10 cellular contexts compared by ENCODE assay signal in the genomic region with DNA sequence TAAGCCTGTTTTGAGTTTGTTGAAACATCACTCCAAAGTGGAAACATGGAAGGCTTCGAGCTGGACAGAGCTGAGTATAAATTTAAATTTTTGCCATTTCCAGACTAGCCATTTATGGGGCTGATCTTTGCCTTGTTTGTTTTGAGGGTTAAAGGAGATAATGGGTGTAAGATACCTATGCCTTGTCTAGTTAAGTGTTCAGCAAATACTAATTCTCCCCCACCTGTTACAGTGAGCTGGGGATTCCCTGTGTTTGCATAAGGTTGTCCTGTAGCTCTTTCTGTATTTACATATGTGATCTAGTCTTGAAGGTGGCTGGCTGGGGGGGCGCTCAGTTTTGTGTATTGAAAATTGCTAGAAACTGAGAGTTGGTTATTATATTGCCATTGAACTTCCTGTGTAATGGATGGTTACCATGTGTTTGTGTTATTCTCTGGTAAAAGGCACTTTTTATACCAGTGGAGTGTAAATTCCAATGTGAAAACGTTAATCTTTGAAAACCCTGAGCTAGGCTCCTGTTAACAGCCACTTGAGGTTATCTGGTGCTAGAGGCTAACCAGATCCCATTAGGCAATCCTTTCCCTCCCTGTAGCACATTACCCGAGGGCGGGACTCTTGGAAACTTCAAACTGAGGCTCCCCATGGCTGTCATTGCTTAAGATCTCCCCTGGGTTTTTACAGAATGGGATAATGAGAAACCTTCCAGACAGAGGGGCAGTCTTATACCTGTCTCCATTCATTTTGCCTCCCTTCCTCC. TPM values are rescaled to one million over a fixed set of nuclear protein-coding genes. Genes with fewer than 3 reads are reported as not detected.
DNase-seq lines count a peak whose midpoint lies in the region; ATAC-seq and TF ChIP-seq lines count a peak whose summit lies in the region.
"Had no signal": no experiment of that assay in that cellular context is flagged by ENCODE, and none has a peak within 500 bp of the region (broad histone marks: within the 10 kb centered on the region; RNA-seq: fewer than 3 reads in every experiment).

No MANE protein-coding gene starts in this region.

- H3K9me3 ChIP-seq in right atrium auricular region (no peaks in the 10 kb centered on the region), psoas muscle (no peaks in the 10 kb centered on the region)
- H3K9me3 ChIP-seq: pancreas had no signal

- H3K4me1 ChIP-seq in right atrium auricular region (peaks cover 0 to 67% of the 10 kb centered on the region in 2 donors), psoas muscle (peaks cover 3% of the 10 kb centered on the region)

- TF ChIP-seq POLR2A in erythroblast (IDR thresholded peaks at IDR 0.05; ENCODE audit: low read length) = no peak

- no peaks in the 10 kb centered on the region for H3K36me3 ChIP-seq in right atrium auricular region
- no peaks in the 10 kb centered on the region for H3K36me3 ChIP-seq in psoas muscle (ENCODE audit: insufficient read depth in 1 of 2, low read depth in 1 of 2)
- H3K36me3 ChIP-seq: pancreas had no signal

- intact Hi-C loops in Right ventricle myocardium inferior (cut with DNase I) = no loop called here
- intact Hi-C loops in psoas muscle (cut with DNase I) = no loop called here

- ATAC-seq in Right ventricle myocardium inferior (peak; percentile 86), psoas muscle (no peak)

- H3K27me3 ChIP-seq in right atrium auricular region = no peaks in the 10 kb centered on the region
- peaks cover 0 to 1% (median 0%) of the 10 kb centered on the region in 3 donors for H3K27me3 ChIP-seq in psoas muscle (ENCODE audit: insufficient read depth in 3 of 3, low read length in 2 of 3)
- H3K27me3 ChIP-seq: pancreas had no signal

- TF ChIP-seq CTCF in right atrium auricular region (IDR thresholded peaks at IDR 0.05) (no peak), fibroblast of the aortic adventitia (IDR thresholded peaks at IDR 0.05; ENCODE audit: insufficient read depth, low read length) (no peak), psoas muscle (IDR thresholded peaks at IDR 0.05) (no peak)

- no peak overlapping the region for H3K4me3 ChIP-seq in right atrium auricular region
- H3K4me3 ChIP-seq in fibroblast of the aortic adventitia (ENCODE audit: low read depth, low read length) = no peak overlapping the region
- no peak overlapping the region for H3K4me3 ChIP-seq in psoas muscle
- H3K4me3 ChIP-seq: pancreas had no signal

- H3K27ac ChIP-seq in right atrium auricular region (peak overlapping the region in 1 of 2 donors; percentile 38), caudate nucleus (ENCODE audit: low read depth, low read length) (no peak overlapping the region), psoas muscle (no peak overlapping the region)
- H3K27ac ChIP-seq: pancreas had no signal

- WGBS in psoas muscle, 3 donors = 79 to 81% (median 81%) methylated on average over 5 of the region's 5 CpGs

- DNase-seq in Right ventricle myocardium inferior (ENCODE audit: missing footprints) = no peak
- no peak for DNase-seq in right atrium auricular region (ENCODE audit: low spot score)
- DNase-seq in NCI-H2196 (lab: John Stamatoyannopoulos, UW; ENCODE audit: unreplicated experiment) = peak; percentile 17
- peak; percentile 48 for DNase-seq in fibroblast of the aortic adventitia (ENCODE audit: low read depth)
- no peak for DNase-seq in HPDE6-E6E7 (ENCODE audit: extremely low spot score)
- no peak for DNase-seq in erythroblast (lab: John Stamatoyannopoulos, UW)
- DNase-seq in caudate nucleus (lab: John Stamatoyannopoulos, UW) = no peak
- DNase-seq in psoas muscle = no peak
- DNase-seq: pancreas had no signal

RNA-seq across cellular contexts. Expression of a gene that starts 26.7 kb away (rescaled TPM):
- total RNA-seq in Right ventricle myocardium inferior (62.4 TPM), right atrium auricular region (10 to 100 TPM; 51.8 to 58.9 TPM), fibroblast of the aortic adventitia (ENCODE audit: low replicate concordance) (11.9 and 22.7 TPM in 2 replicates), psoas muscle (1 to 10 TPM; 3.2 to 7.5 (median 4.8) TPM)
- polyA plus RNA-seq in psoas muscle = 1 to 10 TPM; 1.9 to 2.2 (median 2.1) TPM
- total RNA-seq: B cell had no signal

Comparison
In these comparisons a context has a peak if more than half of its experiments do, and no peak if none do; other contexts are left out.
1. DNase-seq: peak in NCI-H2196 (single experiment) and fibroblast of the aortic adventitia (single experiment); none in Right ventricle myocardium inferior (single experiment), right atrium auricular region (single experiment), HPDE6-E6E7 (single experiment), erythroblast (0 of 2), caudate nucleus (0 of 61) and psoas muscle (0 of 2).